Comparison of ENCODE assay signal across 13 cellular contexts in genomic region chr6:34916348-34916967, GRCh38. TPM values are rescaled to one million over a fixed set of nuclear protein-coding genes. Genes with fewer than 3 reads are reported as not detected.
A peak's percentile ranks its signal among the peaks of the same experiment; 100 is the strongest.
DNase-seq lines count a peak whose midpoint lies in the region; ATAC-seq and TF ChIP-seq lines count a peak whose summit lies in the region.
"Had no signal": no experiment of that assay in that cellular context is flagged by ENCODE, and none has a peak within 500 bp of the region (broad histone marks: within the 10 kb centered on the region; RNA-seq: fewer than 3 reads in every experiment).

No MANE protein-coding gene starts in this region.

- H3K4me3 ChIP-seq in IMR-90 (ENCODE audit: insufficient read depth, low read depth, low read length) (no peak overlapping the region), fibroblast of mammary gland (ENCODE audit: control insufficient read depth, low read depth, low read length) (no peak overlapping the region), right cardiac atrium (ENCODE audit: low read length) (no peak overlapping the region), subcutaneous abdominal adipose tissue (ENCODE audit: low read depth in 1 of 5, low read length in 5 of 5) (no peak overlapping the region)

- ATAC-seq in IMR-90 (ENCODE audit: low read depth) (no peak), right cardiac atrium (peak in 1 of 2 donors; percentile 10), GM19328 (IDR thresholded peaks at IDR 0.05; ENCODE audit: unreplicated experiment) (no peak)
- ATAC-seq in activated T-cell treated with anti-CD3 and anti-CD28 coated beads, Interleukin-2, amount 50 U/mL, for 72 hours (replicated peaks in 1 of 2), result no peak

- no peak overlapping the region for H2BK5ac ChIP-seq in IMR-90 (ENCODE audit: low read depth, low read length, poor library complexity, severe bottlenecking)

- H2BK15ac ChIP-seq in IMR-90 (ENCODE audit: low read depth, low read length), result no peak overlapping the region

- H3K4me2 ChIP-seq in IMR-90 (ENCODE audit: low read depth, low read length), result no peak overlapping the region

- in situ Hi-C loops in IMR-90 (cut with MboI; ENCODE audit: low sequenced_read_pairs), result no loop called here

- H3K4me1 Mint-ChIP-seq in activated T-cell treated with anti-CD3 and anti-CD28 coated beads, Interleukin-2, amount 50 U/mL, for 72 hours (ENCODE audit: low read depth), result peaks cover 27% of the 10 kb centered on the region
- H3K4me1 Mint-ChIP-seq in activated naive CD4-positive, alpha-beta T cell treated with anti-CD3 and anti-CD28 coated beads for 36 hours (ENCODE audit: low read depth), result peaks cover 24% of the 10 kb centered on the region

- H3K27ac ChIP-seq in IMR-90 (ENCODE audit: insufficient read depth, low read length) (no peak overlapping the region), right cardiac atrium (ENCODE audit: low read length) (peak overlapping the region; percentile 47), subcutaneous abdominal adipose tissue (ENCODE audit: low read depth, low read length) (peak overlapping the region; percentile 89)
- H3K27ac ChIP-seq: C4-2B had no signal

- no peaks in the 10 kb centered on the region for H3K9me3 Mint-ChIP-seq in activated T-cell treated with anti-CD3 and anti-CD28 coated beads, Interleukin-2, amount 50 U/mL, for 72 hours
- H3K9me3 Mint-ChIP-seq in activated naive CD4-positive, alpha-beta T cell treated with anti-CD3 and anti-CD28 coated beads for 36 hours, result no peaks in the 10 kb centered on the region
- H3K9me3 Mint-ChIP-seq: IgD-negative memory B cell had no signal

- H2BK120ac ChIP-seq in IMR-90 (ENCODE audit: low read depth, low read length), result no peak overlapping the region

- no peak for TF ChIP-seq RAD21 in IMR-90 (IDR thresholded peaks at IDR 0.05; ENCODE audit: low read length)

- H3K79me1 ChIP-seq in IMR-90 (ENCODE audit: low read depth in 1 of 2, low read length in 2 of 2), result peaks cover 12 to 23% of the 10 kb centered on the region in 2 experiments

- no peaks in the 10 kb centered on the region for H3K36me3 Mint-ChIP-seq in activated T-cell treated with anti-CD3 and anti-CD28 coated beads, Interleukin-2, amount 50 U/mL, for 72 hours (ENCODE audit: insufficient read depth in 2 of 2)
- H3K36me3 Mint-ChIP-seq in activated naive CD4-positive, alpha-beta T cell treated with anti-CD3 and anti-CD28 coated beads for 36 hours (ENCODE audit: low read depth), result no peaks in the 10 kb centered on the region

- H4K91ac ChIP-seq in IMR-90 (ENCODE audit: insufficient read depth, low read depth, low read length), result no peak overlapping the region

- H4K8ac ChIP-seq in IMR-90 (ENCODE audit: low read depth in 2 of 2, low read length in 2 of 2), result no peak overlapping the region

- intact Hi-C loops in IMR-90 (cut with micrococcal nuclease), result no loop called here
- intact Hi-C loops in right cardiac atrium (cut with DNase I), result no loop called here
- intact Hi-C loops in activated naive CD4-positive, alpha-beta T cell treated with anti-CD3 and anti-CD28 coated beads for 36 hours (cut with micrococcal nuclease), result no loop called here

- peaks cover 5% of the 10 kb centered on the region for H3K4me1 ChIP-seq in IMR-90 (ENCODE audit: control insufficient read depth, insufficient read depth, low read length)
- H3K4me1 ChIP-seq in right cardiac atrium (ENCODE audit: control insufficient read depth, insufficient read depth, low read length), result peaks cover 26% of the 10 kb centered on the region
- peaks cover 5 to 48% (median 44%) of the 10 kb centered on the region in 5 donors for H3K4me1 ChIP-seq in subcutaneous abdominal adipose tissue (ENCODE audit: control insufficient read depth in 5 of 5, insufficient read depth in 5 of 5, low read length in 5 of 5)

- TF ChIP-seq CTCF in IMR-90 (conservative IDR thresholded peaks at IDR 0.05; ENCODE audit: low read depth, low read length) (no peak), fibroblast of mammary gland (conservative IDR thresholded peaks at IDR 0.05; ENCODE audit: control insufficient read depth, insufficient read depth, low read depth, low read length) (no peak)

- H3K4ac ChIP-seq in IMR-90 (ENCODE audit: low read depth, low read length), result no peak overlapping the region

- H3K27me3 ChIP-seq in IMR-90 (ENCODE audit: control insufficient read depth, insufficient read depth, low read length), result peaks cover 3% of the 10 kb centered on the region; the same call in 1 of the 2 replicates
- H3K27me3 ChIP-seq in right cardiac atrium (ENCODE audit: control insufficient read depth, insufficient read depth), result no peaks in the 10 kb centered on the region
- H3K27me3 ChIP-seq in subcutaneous abdominal adipose tissue (ENCODE audit: control insufficient read depth in 5 of 5, insufficient read depth in 4 of 5, low read length in 5 of 5), result no peaks in the 10 kb centered on the region

- H3K14ac ChIP-seq in IMR-90 (replicated peaks; ENCODE audit: low read depth, low read length), result no peak overlapping the region

- no CpG with 5 or more reads among the region's 4 CpGs for WGBS in IMR-90 (ENCODE audit: extremely low coverage in 2 of 2, insufficient read length in 1 of 2), 2 experiments
- WGBS in right cardiac atrium, result 71% methylated on average over 4 of the region's 4 CpGs

- H2AFZ ChIP-seq in IMR-90 (replicated peaks; ENCODE audit: low read length, poor library complexity), result no peak overlapping the region

- no peak overlapping the region for H3K4me3 Mint-ChIP-seq in activated T-cell treated with anti-CD3 and anti-CD28 coated beads, Interleukin-2, amount 50 U/mL, for 72 hours
- H3K4me3 Mint-ChIP-seq in activated naive CD4-positive, alpha-beta T cell treated with anti-CD3 and anti-CD28 coated beads for 36 hours, result no peak overlapping the region
- H3K4me3 Mint-ChIP-seq: IgD-negative memory B cell had no signal

- no peak overlapping the region for H3K18ac ChIP-seq in IMR-90 (ENCODE audit: low read depth, low read length)

- no peak overlapping the region for H2BK20ac ChIP-seq in IMR-90 (ENCODE audit: low read depth, low read length)

- POLR2A ChIA-PET in IMR-90 (lab: Charles Lee; ENCODE audit: unreplicated experiment), result no interaction called here

- H3K27me3 Mint-ChIP-seq in activated T-cell treated with anti-CD3 and anti-CD28 coated beads, Interleukin-2, amount 50 U/mL, for 72 hours (ENCODE audit: low read depth), result peaks cover 3% of the 10 kb centered on the region
- no peaks in the 10 kb centered on the region for H3K27me3 Mint-ChIP-seq in activated naive CD4-positive, alpha-beta T cell treated with anti-CD3 and anti-CD28 coated beads for 36 hours (ENCODE audit: low read depth)
- H3K27me3 Mint-ChIP-seq: IgD-negative memory B cell had no signal

- H3K9me3 ChIP-seq in IMR-90 (ENCODE audit: control insufficient read depth, insufficient read depth, low read length) (no peaks in the 10 kb centered on the region), right cardiac atrium (ENCODE audit: control insufficient read depth, low read length) (no peaks in the 10 kb centered on the region), subcutaneous abdominal adipose tissue (ENCODE audit: control insufficient read depth in 5 of 5, low read length in 5 of 5) (no peaks in the 10 kb centered on the region)

- DNase-seq in IMR-90, result peak; percentile 34
- peak; percentile 11 for DNase-seq in fibroblast of mammary gland (ENCODE audit: low read depth)
- no peak for DNase-seq in right cardiac atrium
- no peak for DNase-seq in activated T-cell treated with anti-CD3 and anti-CD28 coated beads, Interleukin-2, amount 50 U/mL, for 72 hours
- DNase-seq in activated naive CD4-positive, alpha-beta T cell treated with anti-CD3 and anti-CD28 coated beads for 36 hours, result no peak
- DNase-seq in cortex of kidney (lab: John Stamatoyannopoulos, UW), result no peak
- DNase-seq: NCI-H1436 treated with DMSO at 0.1 percent for 48 hours, NCI-H2227 treated with DMSO at 0.1 percent for 48 hours, NCI-H526 had no signal

- dilution Hi-C loops in IMR-90 (cut with HindIII; ENCODE audit: low sequenced_read_pairs, unreplicated experiment), result no loop called here

- H3K36me3 ChIP-seq in IMR-90 (ENCODE audit: control insufficient read depth, insufficient read depth, low read length) (no peaks in the 10 kb centered on the region), subcutaneous abdominal adipose tissue (ENCODE audit: control insufficient read depth in 5 of 5, insufficient read depth in 5 of 5, low read length in 5 of 5) (no peaks in the 10 kb centered on the region)

- no peak overlapping the region for H3K56ac ChIP-seq in IMR-90 (ENCODE audit: extremely low read depth, insufficient read depth, low read length)

- H3K27ac Mint-ChIP-seq in activated T-cell treated with anti-CD3 and anti-CD28 coated beads, Interleukin-2, amount 50 U/mL, for 72 hours, result no peak overlapping the region
- H3K27ac Mint-ChIP-seq in activated naive CD4-positive, alpha-beta T cell treated with anti-CD3 and anti-CD28 coated beads for 36 hours, result no peak overlapping the region
- H3K27ac Mint-ChIP-seq: IgD-negative memory B cell had no signal

- H3K9ac ChIP-seq in IMR-90 (ENCODE audit: low read depth, low read length) (no peak overlapping the region), subcutaneous abdominal adipose tissue (ENCODE audit: low read length in 5 of 5) (peak overlapping the region in 4 of 5 donors; percentile 10 to 65 (median 44))

- H3K23ac ChIP-seq in IMR-90 (ENCODE audit: low read depth, low read length), result no peak overlapping the region

- peaks cover 37% of the 10 kb centered on the region for H4K20me1 ChIP-seq in IMR-90 (ENCODE audit: insufficient read depth, low read length)

- no peak for TF ChIP-seq POLR2A in IMR-90 (IDR thresholded peaks at IDR 0.05; ENCODE audit: low read depth, low read length)

- no TSS peak for BruUV-seq in IMR-90 (replicated peaks; lab: Mats Ljungman, UMichigan)

- no peak overlapping the region for H2AK5ac ChIP-seq in IMR-90 (ENCODE audit: low read depth, low read length)

- CTCF ChIA-PET in IMR-90 (lab: Yijun Ruan, JAX), result no interaction called here
- CTCF ChIA-PET in activated naive CD4-positive, alpha-beta T cell treated with anti-CD3 and anti-CD28 coated beads for 36 hours (lab: Charles Lee), result no interaction called here

- no peak overlapping the region for H2AK9ac ChIP-seq in IMR-90 (replicated peaks; ENCODE audit: low read depth, low read length, poor library complexity)

- H3K9me1 ChIP-seq in IMR-90 (ENCODE audit: insufficient read depth, low read length), result peaks cover 9% of the 10 kb centered on the region

- no peak overlapping the region for H4K5ac ChIP-seq in IMR-90 (ENCODE audit: low read depth, low read length)

RNA-seq across cellular contexts. Expression of gene ANKS1A, which starts 27.4 kb away (rescaled TPM):
- total RNA-seq in IMR-90 (2012; rRNA removed), result 7.5 and 7.8 TPM in 2 replicates
- polyA plus RNA-seq in IMR-90 (2012; rRNA removed), result 7.1 and 7.2 TPM in 2 replicates
- polyA plus RNA-seq in IMR-90 (2012; cell fraction: cytosol; rRNA removed), result 4.5 and 4.9 TPM in 2 replicates
- 9.4 and 11.8 TPM in 2 replicates for polyA plus RNA-seq in IMR-90 (2012; cell fraction: nucleus; rRNA removed; ENCODE audit: low replicate concordance)
- total RNA-seq in right cardiac atrium, result 10 to 100 TPM; 26.1 to 28.5 (median 27.1) TPM
- polyA plus RNA-seq in right cardiac atrium, result 11.5 TPM
- total RNA-seq in activated T-cell treated with anti-CD3 and anti-CD28 coated beads, Interleukin-2, amount 50 U/mL, for 72 hours, result 1 to 10 TPM; 9.2 to 9.6 TPM
- 1 to 10 TPM; 6.5 to 6.8 TPM for total RNA-seq in activated naive CD4-positive, alpha-beta T cell treated with anti-CD3 and anti-CD28 coated beads for 36 hours

RNA-seq across cellular contexts. Expression of gene TAF11, which starts 28.6 kb away (rescaled TPM):
- 12.7 and 24.2 TPM in 2 replicates for total RNA-seq in IMR-90 (2012; rRNA removed)
- 17.4 and 23.3 TPM in 2 replicates for polyA plus RNA-seq in IMR-90 (2012; rRNA removed)
- 5.1 and 9.3 TPM in 2 replicates for polyA plus RNA-seq in IMR-90 (2012; cell fraction: cytosol; rRNA removed)
- 4.8 and 25.3 TPM in 2 replicates for polyA plus RNA-seq in IMR-90 (2012; cell fraction: nucleus; rRNA removed; ENCODE audit: low replicate concordance)
- total RNA-seq in right cardiac atrium, result 10 to 100 TPM; 18.0 to 23.0 (median 19.3) TPM
- polyA plus RNA-seq in right cardiac atrium, result 25.1 TPM
- total RNA-seq in activated T-cell treated with anti-CD3 and anti-CD28 coated beads, Interleukin-2, amount 50 U/mL, for 72 hours, result 10 to 100 TPM; 29.1 to 30.9 TPM
- total RNA-seq in activated naive CD4-positive, alpha-beta T cell treated with anti-CD3 and anti-CD28 coated beads for 36 hours, result 10 to 100 TPM; 27.3 to 28.5 TPM

Comparison
In these comparisons a context has a peak if more than half of its experiments do, and no peak if none do; other contexts are left out.
1. DNase-seq: peak in IMR-90 (single experiment) and fibroblast of mammary gland (single experiment); none in right cardiac atrium (0 of 3), activated T-cell treated with anti-CD3 and anti-CD28 coated beads, Interleukin-2, amount 50 U/mL, for 72 hours (0 of 2), activated naive CD4-positive, alpha-beta T cell treated with anti-CD3 and anti-CD28 coated beads for 36 hours (single experiment) and cortex of kidney (single experiment).